Comparison of ENCODE assay signal across 8 cellular contexts in the genomic region with DNA sequence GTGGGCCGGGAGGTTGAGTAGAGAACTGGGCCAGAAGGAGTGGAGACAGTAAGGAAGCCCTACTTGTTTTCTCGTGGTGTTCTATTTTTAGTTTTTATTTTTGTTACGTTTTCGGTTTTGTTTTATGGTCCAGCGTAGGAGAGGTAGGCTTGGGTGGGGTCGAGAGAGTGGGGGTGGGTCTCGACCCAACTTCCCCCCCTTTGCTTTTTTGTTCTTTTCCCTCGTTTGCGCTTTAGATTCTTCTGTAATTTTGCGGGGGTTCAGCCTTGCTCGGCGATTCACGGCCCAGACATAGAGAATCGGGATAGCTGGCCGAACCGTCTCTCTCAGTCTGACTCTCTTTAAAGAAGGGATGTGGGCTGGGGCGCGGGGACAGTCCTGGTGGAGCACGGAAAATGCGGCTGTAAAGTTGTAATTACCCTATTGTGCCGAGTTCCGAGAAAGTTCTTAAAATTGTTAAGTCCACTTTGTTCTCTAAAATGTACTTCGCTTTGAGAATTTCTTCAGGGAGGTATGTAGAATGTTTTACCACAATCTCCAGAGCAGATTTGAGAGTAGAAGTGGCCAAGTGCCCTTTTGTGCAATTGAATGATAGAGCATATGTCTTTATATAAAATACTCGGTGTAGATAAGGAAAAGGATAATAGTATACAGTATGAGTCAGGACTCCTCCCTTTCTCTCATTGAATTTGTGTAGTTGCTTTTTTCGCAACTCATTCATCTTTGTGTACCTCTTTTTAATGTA. TPM values are rescaled to one million over a fixed set of nuclear protein-coding genes. Genes with fewer than 3 reads are reported as not detected.
DNase-seq lines count a peak whose midpoint lies in the region; ATAC-seq, FAIRE-seq and TF ChIP-seq lines count a peak whose summit lies in the region.

No MANE protein-coding gene starts in this region.

- H3K36me3 Mint-ChIP-seq in activated naive CD4-positive, alpha-beta T cell treated with anti-CD3 and anti-CD28 coated beads, Interleukin-2, amount 10 ng/mL, durations not matched to agents 7 days and 5 days: peaks cover 31% of the 10 kb centered on the region

- intact Hi-C loops in head of caudate nucleus (cut with DNase I): loop anchor here (2.0 to 10.0 kb wide), 4 partner anchors 68 to 226 kb away; partner anchors contain the start of genes CROT and ELAPOR2

- peaks cover 49% of the 10 kb centered on the region for H3K4me1 Mint-ChIP-seq in activated naive CD4-positive, alpha-beta T cell treated with anti-CD3 and anti-CD28 coated beads, Interleukin-2, amount 10 ng/mL, durations not matched to agents 7 days and 5 days

- no peaks in the 10 kb centered on the region for H3K9me3 Mint-ChIP-seq in activated naive CD4-positive, alpha-beta T cell treated with anti-CD3 and anti-CD28 coated beads, Interleukin-2, amount 10 ng/mL, durations not matched to agents 7 days and 5 days

- no peak for FAIRE-seq in urothelium cell line (lab: Jason Lieb, UNC)

- DNase-seq in SKM-1 treated with dmso at 0.1 percent for 144 hours (lab: John Stamatoyannopoulos, UW; ENCODE audit: unreplicated experiment) (peak; percentile 17), SKM-1 (lab: John Stamatoyannopoulos, UW; ENCODE audit: unreplicated experiment) (no peak), NOMO-1 treated with dmso at 0.1 percent for 144 hours (lab: John Stamatoyannopoulos, UW; ENCODE audit: unreplicated experiment) (peak; percentile 65), head of caudate nucleus (peak in 35 of 42 donors; percentile 5 to 70 (median 31)), osteoblast (ENCODE audit: insufficient read length, low spot score, missing footprints) (peak; percentile 73), urothelium cell line (ENCODE audit: low spot score) (peak; percentile 44)
- DNase-seq in activated naive CD4-positive, alpha-beta T cell treated with anti-CD3 and anti-CD28 coated beads, Interleukin-2, amount 10 ng/mL, durations not matched to agents 7 days and 5 days: peak; percentile 51

- H2AFZ ChIP-seq in osteoblast (ENCODE audit: low read length): peak overlapping the region; percentile 39

- TF ChIP-seq CTCF in osteoblast (IDR thresholded peaks at IDR 0.05; ENCODE audit: extremely low read depth, low read depth, low read length): no peak

- peak overlapping the region; percentile 84 for H3K27ac ChIP-seq in osteoblast (ENCODE audit: low read depth, low read length)

- H3K4me3 ChIP-seq in osteoblast (ENCODE audit: insufficient read depth, low read length): peak overlapping the region; percentile 90

- ATAC-seq in HG02973 (IDR thresholded peaks at IDR 0.05; ENCODE audit: unreplicated experiment): peak; percentile 13

- H3K4me2 ChIP-seq in osteoblast (ENCODE audit: insufficient read depth, low read length): peak overlapping the region; percentile 94

- H3K4me1 ChIP-seq in osteoblast (ENCODE audit: insufficient read depth, low read length): peaks cover 42% of the 10 kb centered on the region

- H3K27ac Mint-ChIP-seq in activated naive CD4-positive, alpha-beta T cell treated with anti-CD3 and anti-CD28 coated beads, Interleukin-2, amount 10 ng/mL, durations not matched to agents 7 days and 5 days: peak overlapping the region; percentile 97

- H3K79me2 ChIP-seq in osteoblast (ENCODE audit: insufficient read depth, low read length): peaks cover 51% of the 10 kb centered on the region

- H3K36me3 ChIP-seq in osteoblast (ENCODE audit: insufficient read depth, low read length): no peaks in the 10 kb centered on the region

- peak overlapping the region; percentile 95 for H3K4me3 Mint-ChIP-seq in activated naive CD4-positive, alpha-beta T cell treated with anti-CD3 and anti-CD28 coated beads, Interleukin-2, amount 10 ng/mL, durations not matched to agents 7 days and 5 days

- H3K9me3 ChIP-seq in osteoblast (ENCODE audit: low read depth, low read length): no peaks in the 10 kb centered on the region

- CTCF ChIA-PET in activated naive CD4-positive, alpha-beta T cell treated with anti-CD3 and anti-CD28 coated beads, Interleukin-2, amount 10 ng/mL, durations not matched to agents 7 days and 5 days (lab: Charles Lee): interaction anchor here (0.8 to 1.8 kb wide), 10 partner anchors 11 to 735 kb away, joined by 3 to 5 read pairs (median 4); partner anchors contain the start of genes ELAPOR2 and TMEM243

- H4K20me1 ChIP-seq in osteoblast (ENCODE audit: insufficient read depth, low read length): peaks cover 24% of the 10 kb centered on the region

- H3K27me3 ChIP-seq in osteoblast (ENCODE audit: insufficient read depth, low read length): no peaks in the 10 kb centered on the region

- H3K27me3 Mint-ChIP-seq in activated naive CD4-positive, alpha-beta T cell treated with anti-CD3 and anti-CD28 coated beads, Interleukin-2, amount 10 ng/mL, durations not matched to agents 7 days and 5 days: no peaks in the 10 kb centered on the region

RNA-seq across cellular contexts. Expression of gene DMTF1, which starts 0.8 kb away (rescaled TPM):
- total RNA-seq in osteoblast: 70.6 and 77.5 TPM in 2 replicates
